In the genomic region with DNA sequence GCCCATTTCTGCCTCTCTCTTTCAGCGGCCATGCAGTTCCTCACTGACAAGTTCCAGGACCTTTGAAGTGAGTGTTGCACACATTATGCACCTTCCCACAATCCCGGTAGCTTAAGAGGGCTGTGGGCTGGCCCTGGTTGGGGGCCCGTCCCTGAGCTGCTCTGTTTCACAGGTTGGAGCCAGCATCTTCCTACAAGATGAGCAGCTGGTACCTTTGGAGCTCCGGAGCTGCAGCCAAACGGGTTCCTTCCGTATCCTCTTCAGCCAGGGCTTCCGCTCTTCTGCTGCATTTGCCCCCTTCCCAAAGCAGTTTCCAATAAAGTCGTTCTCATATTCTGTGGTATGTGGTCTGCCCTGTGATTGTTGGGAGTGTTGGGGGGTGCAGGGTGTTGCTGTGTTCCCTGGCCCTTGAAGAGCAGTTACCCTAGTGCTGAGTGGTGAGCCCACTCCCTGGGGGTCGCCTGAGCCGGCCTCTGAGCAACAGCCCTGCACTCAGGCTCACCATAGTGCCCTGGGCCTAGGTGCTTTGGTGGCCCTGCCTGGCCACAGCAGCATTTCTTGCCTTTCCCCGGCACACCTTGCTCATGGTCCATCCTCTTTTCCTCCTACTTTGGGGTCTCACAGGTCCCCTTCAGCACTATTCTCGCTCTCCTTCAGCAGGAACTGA, we compare ENCODE assay signal across 15 cellular contexts.
A peak's percentile ranks its signal among the peaks of the same experiment; 100 is the strongest.
DNase-seq lines count a peak whose midpoint lies in the region; ATAC-seq and TF ChIP-seq lines count a peak whose summit lies in the region.
"Had no signal": no experiment of that assay in that cellular context is flagged by ENCODE, and none has a peak within 500 bp of the region (broad histone marks: within the 10 kb centered on the region; RNA-seq: fewer than 3 reads in every experiment).

No MANE protein-coding gene starts in this region.

- DNase-seq in chondrocyte (ENCODE audit: low spot score) (peak; percentile 47), neural progenitor cell (ENCODE audit: low spot score) (no peak), aorta (no peak), hepatocyte (ENCODE audit: low spot score) (no peak), cardiac septum (ENCODE audit: low spot score) (no peak)
- DNase-seq: Calu3; CD8-positive, alpha-beta T cell; DMS79 treated with DMSO at 0.1 percent for 48 hours; GF-D8; HCEC 1CT had no signal

- H3K27ac Mint-ChIP-seq in chondrocyte (ENCODE audit: unreplicated experiment) (no peak overlapping the region), neural progenitor cell (peak overlapping the region; percentile 2)
- H3K27ac Mint-ChIP-seq: B cell; CD8-positive, alpha-beta T cell; GM23338 had no signal

- H3K27me3 ChIP-seq in OCI-LY3 (ENCODE audit: low read depth, low read length) (no peaks in the 10 kb centered on the region), neural progenitor cell (no peaks in the 10 kb centered on the region), aorta (ENCODE audit: control insufficient read depth in 1 of 2, insufficient read depth in 2 of 2, low read length in 1 of 2) (no peaks in the 10 kb centered on the region), hepatocyte (no peaks in the 10 kb centered on the region)

- H3K4me3 Mint-ChIP-seq in chondrocyte (ENCODE audit: unreplicated experiment): no peak overlapping the region
- no peak overlapping the region for H3K4me3 Mint-ChIP-seq in neural progenitor cell
- H3K4me3 Mint-ChIP-seq: B cell; CD8-positive, alpha-beta T cell; GM23338 had no signal

- H4K20me1 ChIP-seq in OCI-LY3 (ENCODE audit: insufficient read depth, low read length) (no peaks in the 10 kb centered on the region), neural progenitor cell (ENCODE audit: low read depth) (no peaks in the 10 kb centered on the region), hepatocyte (ENCODE audit: insufficient read depth, poor library complexity, severe bottlenecking) (no peaks in the 10 kb centered on the region)

- H3K4me3 ChIP-seq in OCI-LY3 (ENCODE audit: low read length): no peak overlapping the region
- H3K4me3 ChIP-seq in neural progenitor cell: no peak overlapping the region
- no peak overlapping the region for H3K4me3 ChIP-seq in aorta (ENCODE audit: low read length in 2 of 2)
- no peak overlapping the region for H3K4me3 ChIP-seq in hepatocyte
- H3K4me3 ChIP-seq: BLaER1 treated with 17β-estradiol and CSF1 and Interleukin-3, amounts not matched to agents 10 nM and 100 nM; GM23338 had no signal

- H3K27ac ChIP-seq in OCI-LY3 (ENCODE audit: low read length) (no peak overlapping the region), neural progenitor cell (no peak overlapping the region), aorta (ENCODE audit: low read depth in 1 of 2, low read length in 2 of 2) (no peak overlapping the region), hepatocyte (no peak overlapping the region)
- H3K27ac ChIP-seq: BLaER1 treated with 17β-estradiol and CSF1 and Interleukin-3, amounts not matched to agents 10 nM and 100 nM; HL-60 had no signal

- intact Hi-C loops in aorta (cut with DNase I): no loop called here
- intact Hi-C loops in cardiac septum (cut with DNase I): no loop called here

- no peaks in the 10 kb centered on the region for H3K36me3 ChIP-seq in OCI-LY3 (replicated peaks; ENCODE audit: low read depth, low read length)
- no peaks in the 10 kb centered on the region for H3K36me3 ChIP-seq in neural progenitor cell
- no peaks in the 10 kb centered on the region for H3K36me3 ChIP-seq in aorta (ENCODE audit: control insufficient read depth in 1 of 2, insufficient read depth in 2 of 2, low read length in 1 of 2)
- no peaks in the 10 kb centered on the region for H3K36me3 ChIP-seq in hepatocyte (replicated peaks; ENCODE audit: insufficient read depth, low read depth)
- H3K36me3 ChIP-seq: BLaER1 treated with 17β-estradiol and CSF1 and Interleukin-3, amounts not matched to agents 10 nM and 100 nM had no signal

- H3K9me3 Mint-ChIP-seq in chondrocyte (ENCODE audit: low read depth): peaks cover 23% of the 10 kb centered on the region
- peaks cover 13% of the 10 kb centered on the region for H3K9me3 Mint-ChIP-seq in neural progenitor cell
- H3K9me3 Mint-ChIP-seq: CD8-positive, alpha-beta T cell; GM23338 had no signal

- no peaks in the 10 kb centered on the region for H3K9me3 ChIP-seq in OCI-LY3 (ENCODE audit: insufficient read depth, low read length)
- H3K9me3 ChIP-seq in neural progenitor cell (ENCODE audit: low read depth): no peaks in the 10 kb centered on the region
- H3K9me3 ChIP-seq in aorta (ENCODE audit: control insufficient read depth, low read length): no peaks in the 10 kb centered on the region
- no peaks in the 10 kb centered on the region for H3K9me3 ChIP-seq in hepatocyte (ENCODE audit: low read depth)

- H3K4me2 ChIP-seq in OCI-LY3 (ENCODE audit: low read length): 0 out of 2 replicates have a peak overlapping the region, but pooled peaks have one; percentile 24
- H3K4me2 ChIP-seq in neural progenitor cell: no peak overlapping the region
- H3K4me2 ChIP-seq in hepatocyte: no peak overlapping the region
- H3K4me2 ChIP-seq: BLaER1 treated with 17β-estradiol and CSF1 and Interleukin-3, amounts not matched to agents 10 nM and 100 nM; GM23338 had no signal

- no peaks in the 10 kb centered on the region for H3K9me2 ChIP-seq in hepatocyte (replicated peaks; ENCODE audit: insufficient read depth)

- H3K4me1 ChIP-seq in OCI-LY3 (ENCODE audit: low read length): peaks cover 9% of the 10 kb centered on the region; the same call in 1 of the 2 replicates
- no peaks in the 10 kb centered on the region for H3K4me1 ChIP-seq in neural progenitor cell
- no peaks in the 10 kb centered on the region for H3K4me1 ChIP-seq in aorta (ENCODE audit: control insufficient read depth in 1 of 2, insufficient read depth in 2 of 2, low read length in 2 of 2)
- no peaks in the 10 kb centered on the region for H3K4me1 ChIP-seq in hepatocyte (ENCODE audit: insufficient read depth)
- H3K4me1 ChIP-seq: BLaER1 treated with 17β-estradiol and CSF1 and Interleukin-3, amounts not matched to agents 10 nM and 100 nM had no signal

- H2AFZ ChIP-seq in OCI-LY3 (ENCODE audit: low read depth, low read length) (no peak overlapping the region), neural progenitor cell (replicated peaks) (no peak overlapping the region), hepatocyte (no peak overlapping the region)
- H2AFZ ChIP-seq: GM23338 had no signal

- ATAC-seq in aorta (ENCODE audit: low FRiP score): peak; percentile 22
- ATAC-seq: CD8-positive, alpha-beta T cell; GM23338 had no signal

- TF ChIP-seq CTCF in OCI-LY3 (IDR thresholded peaks at IDR 0.05; ENCODE audit: low read depth, low read length) (no peak), chondrocyte (IDR thresholded peaks at IDR 0.05) (no peak), neural progenitor cell (IDR thresholded peaks at IDR 0.05) (no peak), hepatocyte (IDR thresholded peaks at IDR 0.05; ENCODE audit: poor library complexity) (no peak)

- H3K27me3 Mint-ChIP-seq in chondrocyte (ENCODE audit: low read depth): peaks cover 7% of the 10 kb centered on the region
- H3K27me3 Mint-ChIP-seq in neural progenitor cell (ENCODE audit: insufficient read depth, low read depth): peaks cover 2% of the 10 kb centered on the region

- H3K4me1 Mint-ChIP-seq in chondrocyte (ENCODE audit: low read depth) (no peaks in the 10 kb centered on the region), neural progenitor cell (no peaks in the 10 kb centered on the region)
- H3K4me1 Mint-ChIP-seq: B cell, GM23338 had no signal

- no peaks in the 10 kb centered on the region for H3K36me3 Mint-ChIP-seq in chondrocyte (ENCODE audit: low read depth)
- no peaks in the 10 kb centered on the region for H3K36me3 Mint-ChIP-seq in neural progenitor cell
- H3K36me3 Mint-ChIP-seq: CD8-positive, alpha-beta T cell had no signal

- no peaks in the 10 kb centered on the region for H3K79me2 ChIP-seq in OCI-LY3 (ENCODE audit: low read length)
- no peaks in the 10 kb centered on the region for H3K79me2 ChIP-seq in neural progenitor cell (ENCODE audit: low read depth)
- no peaks in the 10 kb centered on the region for H3K79me2 ChIP-seq in hepatocyte

- H3K9ac ChIP-seq in OCI-LY3 (ENCODE audit: low read length) (no peak overlapping the region), neural progenitor cell (no peak overlapping the region)
- H3K9ac ChIP-seq: BLaER1 treated with 17β-estradiol and CSF1 and Interleukin-3, amounts not matched to agents 10 nM and 100 nM had no signal

- WGBS in aorta, 2 donors: 73 to 76% methylated on average over 12 of the region's 12 CpGs
- 79% methylated on average over 12 of the region's 12 CpGs for WGBS in hepatocyte (ENCODE audit: low lambda C conversion rate, missing lambda C conversion rate)

- no peaks in the 10 kb centered on the region for H3F3A ChIP-seq in neural progenitor cell (ENCODE audit: low read depth)
